In genomic region chr3:143123353-143123974, GRCh38 we compare ENCODE assay signal across 1 cellular context.
TF ChIP-seq lines count a peak whose summit lies in the region.

No MANE protein-coding gene starts in this region.

TF ChIP-seq in GM12878, 131 proteins besides CTCF, POLR2A, EP300 and RAD21 (continued from another document and continues in another):
- TF ChIP-seq ZBTB4 (CRISPR knock-in tag; IDR thresholded peaks at IDR 0.05) (no peak), TAF1 (IDR thresholded peaks at IDR 0.05; ENCODE audit: borderline replicate concordance, low read depth, low read length) (no peak), BMI1 (IDR thresholded peaks at IDR 0.05; ENCODE audit: borderline replicate concordance) (no peak), LARP7 (IDR thresholded peaks at IDR 0.05) (no peak), CBX3 (IDR thresholded peaks at IDR 0.05; ENCODE audit: borderline replicate concordance, low read depth) (no peak), NR2F1 (conservative IDR thresholded peaks at IDR 0.05) (peak; percentile 18; the same call in 1 of the 2 replicates), ZBED1 (IDR thresholded peaks at IDR 0.05; ENCODE audit: borderline replicate concordance) (peak; percentile 63), BCL3 (IDR thresholded peaks at IDR 0.05; ENCODE audit: borderline replicate concordance, insufficient read depth, low read depth, low read length, poor library complexity, severe bottlenecking) (no peak), RBBP5 (conservative IDR thresholded peaks at IDR 0.05) (no peak), ATF3 (IDR thresholded peaks at IDR 0.05; ENCODE audit: borderline replicate concordance, extremely low read depth, low read depth, low read length) (no peak), ZNF274 (IDR thresholded peaks at IDR 0.05; ENCODE audit: insufficient read depth, insufficient read length) (no peak), TBL1XR1 (IDR thresholded peaks at IDR 0.05; ENCODE audit: low read depth, low read length) (no peak; the same call in 1 of the 2 replicates), SUPT20H (IDR thresholded peaks at IDR 0.05; ENCODE audit: borderline replicate concordance, control insufficient read depth, low read depth, low read length) (no peak), MEF2B (IDR thresholded peaks at IDR 0.05; ENCODE audit: partially characterized antibody, poor library complexity, severe bottlenecking) (peak; percentile 55), ASH2L (IDR thresholded peaks at IDR 0.05; ENCODE audit: borderline replicate concordance, low read depth) (no peak), TCF7 (IDR thresholded peaks at IDR 0.05; ENCODE audit: borderline replicate concordance) (peak; percentile 52; the same call in 1 of the 2 replicates), ZZZ3 (IDR thresholded peaks at IDR 0.05; ENCODE audit: control insufficient read depth, insufficient read length, low read depth) (no peak), HDAC6 (IDR thresholded peaks at IDR 0.05; ENCODE audit: unreplicated experiment) (no peak), IKZF1 (conservative IDR thresholded peaks at IDR 0.05) (peak; percentile 80), CHD4 (IDR thresholded peaks at IDR 0.05) (no peak), ATF7 (IDR thresholded peaks at IDR 0.05; ENCODE audit: low read depth) (no peak), CREB1 (IDR thresholded peaks at IDR 0.05; ENCODE audit: low read depth) (no peak), EED (IDR thresholded peaks at IDR 0.05; ENCODE audit: low read depth) (no peak), SP1 (IDR thresholded peaks at IDR 0.05; ENCODE audit: low read depth, low read length) (no peak), POU2F2 (IDR thresholded peaks at IDR 0.05; ENCODE audit: borderline replicate concordance, low read depth, low read length) (no peak), SPI1 (IDR thresholded peaks at IDR 0.05; ENCODE audit: borderline replicate concordance, insufficient read depth, low read depth, low read length) (peak; percentile 71), BCL11A (IDR thresholded peaks at IDR 0.05; ENCODE audit: low read depth, low read length) (peak; percentile 61; the same call in 1 of the 2 replicates), PML (IDR thresholded peaks at IDR 0.05; ENCODE audit: low read length) (peak; percentile 25; the same call in 1 of the 2 replicates), ZBTB11 (CRISPR knock-in tag; IDR thresholded peaks at IDR 0.05) (no peak), SUZ12 (IDR thresholded peaks at IDR 0.05; ENCODE audit: unreplicated experiment) (no peak), HCFC1 (IDR thresholded peaks at IDR 0.05; ENCODE audit: low read length) (no peak), KDM1A (IDR thresholded peaks at IDR 0.05; ENCODE audit: borderline replicate concordance) (no peak), BRCA1 (IDR thresholded peaks at IDR 0.05; ENCODE audit: low read depth, low read length) (no peak), PAX8 (IDR thresholded peaks at IDR 0.05) (no peak), HDGF (IDR thresholded peaks at IDR 0.05) (no peak), GATAD2B (conservative IDR thresholded peaks at IDR 0.05; ENCODE audit: low read depth) (0 out of 2 replicates have a peak, but pooled peaks have one; percentile 24), MTA3 (IDR thresholded peaks at IDR 0.05; ENCODE audit: borderline replicate concordance, low read length) (peak; percentile 78; the same call in 1 of the 2 replicates), POLR2AphosphoS5 (IDR thresholded peaks at IDR 0.05; ENCODE audit: low read length) (peak; percentile 70), RB1 (IDR thresholded peaks at IDR 0.05; ENCODE audit: borderline replicate concordance) (no peak), CEBPB (IDR thresholded peaks at IDR 0.05; ENCODE audit: borderline replicate concordance in 1 of 2, low read depth in 2 of 2, low read length in 2 of 2) (no peak; a peak in 1 of 4 replicates), ESRRA (IDR thresholded peaks at IDR 0.05; ENCODE audit: low read length) (no peak), ZSCAN29 (IDR thresholded peaks at IDR 0.05) (no peak), RCOR1 (conservative IDR thresholded peaks at IDR 0.05; ENCODE audit: low read depth, low read length) (no peak), SREBF2 (IDR thresholded peaks at IDR 0.05; ENCODE audit: low read length) (no peak), E2F4 (IDR thresholded peaks at IDR 0.05; ENCODE audit: low read depth, low read length) (no peak), ELK1 (IDR thresholded peaks at IDR 0.05; ENCODE audit: low read depth, low read length) (no peak), ZNF207 (IDR thresholded peaks at IDR 0.05; ENCODE audit: borderline replicate concordance) (no peak), RUNX3 (IDR thresholded peaks at IDR 0.05; ENCODE audit: low read length) (peak; percentile 68), SIX5 (IDR thresholded peaks at IDR 0.05; ENCODE audit: low read depth, low read length, severe bottlenecking) (no peak), NR2C2 (IDR thresholded peaks at IDR 0.05; ENCODE audit: borderline replicate concordance, control insufficient read depth, insufficient read length, low read depth) (no peak), FOXM1 (IDR thresholded peaks at IDR 0.05; ENCODE audit: low read depth, low read length) (peak; percentile 83), SREBF1 (IDR thresholded peaks at IDR 0.05; ENCODE audit: low read length) (no peak), CBX5 (IDR thresholded peaks at IDR 0.05; ENCODE audit: low read depth) (no peak)
- TF ChIP-seq, protein P1, sequence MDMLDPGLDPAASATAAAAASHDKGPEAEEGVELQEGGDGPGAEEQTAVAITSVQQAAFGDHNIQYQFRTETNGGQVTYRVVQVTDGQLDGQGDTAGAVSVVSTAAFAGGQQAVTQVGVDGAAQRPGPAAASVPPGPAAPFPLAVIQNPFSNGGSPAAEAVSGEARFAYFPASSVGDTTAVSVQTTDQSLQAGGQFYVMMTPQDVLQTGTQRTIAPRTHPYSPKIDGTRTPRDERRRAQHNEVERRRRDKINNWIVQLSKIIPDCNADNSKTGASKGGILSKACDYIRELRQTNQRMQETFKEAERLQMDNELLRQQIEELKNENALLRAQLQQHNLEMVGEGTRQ (IDR thresholded peaks at IDR 0.05; ENCODE audit: borderline replicate concordance, low read depth, low read length) = no peak
- TF ChIP-seq, protein P2, sequence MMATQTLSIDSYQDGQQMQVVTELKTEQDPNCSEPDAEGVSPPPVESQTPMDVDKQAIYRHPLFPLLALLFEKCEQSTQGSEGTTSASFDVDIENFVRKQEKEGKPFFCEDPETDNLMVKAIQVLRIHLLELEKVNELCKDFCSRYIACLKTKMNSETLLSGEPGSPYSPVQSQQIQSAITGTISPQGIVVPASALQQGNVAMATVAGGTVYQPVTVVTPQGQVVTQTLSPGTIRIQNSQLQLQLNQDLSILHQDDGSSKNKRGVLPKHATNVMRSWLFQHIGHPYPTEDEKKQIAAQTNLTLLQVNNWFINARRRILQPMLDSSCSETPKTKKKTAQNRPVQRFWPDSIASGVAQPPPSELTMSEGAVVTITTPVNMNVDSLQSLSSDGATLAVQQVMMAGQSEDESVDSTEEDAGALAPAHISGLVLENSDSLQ (IDR thresholded peaks at IDR 0.05) = no peak
- TF ChIP-seq, protein P3, sequence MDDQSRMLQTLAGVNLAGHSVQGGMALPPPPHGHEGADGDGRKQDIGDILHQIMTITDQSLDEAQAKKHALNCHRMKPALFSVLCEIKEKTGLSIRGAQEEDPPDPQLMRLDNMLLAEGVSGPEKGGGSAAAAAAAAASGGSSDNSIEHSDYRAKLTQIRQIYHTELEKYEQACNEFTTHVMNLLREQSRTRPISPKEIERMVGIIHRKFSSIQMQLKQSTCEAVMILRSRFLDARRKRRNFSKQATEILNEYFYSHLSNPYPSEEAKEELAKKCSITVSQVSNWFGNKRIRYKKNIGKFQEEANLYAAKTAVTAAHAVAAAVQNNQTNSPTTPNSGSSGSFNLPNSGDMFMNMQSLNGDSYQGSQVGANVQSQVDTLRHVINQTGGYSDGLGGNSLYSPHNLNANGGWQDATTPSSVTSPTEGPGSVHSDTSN (IDR thresholded peaks at IDR 0.05; ENCODE audit: insufficient replicate concordance, low read depth, low read length) = no peak
- TF ChIP-seq, protein P4, sequence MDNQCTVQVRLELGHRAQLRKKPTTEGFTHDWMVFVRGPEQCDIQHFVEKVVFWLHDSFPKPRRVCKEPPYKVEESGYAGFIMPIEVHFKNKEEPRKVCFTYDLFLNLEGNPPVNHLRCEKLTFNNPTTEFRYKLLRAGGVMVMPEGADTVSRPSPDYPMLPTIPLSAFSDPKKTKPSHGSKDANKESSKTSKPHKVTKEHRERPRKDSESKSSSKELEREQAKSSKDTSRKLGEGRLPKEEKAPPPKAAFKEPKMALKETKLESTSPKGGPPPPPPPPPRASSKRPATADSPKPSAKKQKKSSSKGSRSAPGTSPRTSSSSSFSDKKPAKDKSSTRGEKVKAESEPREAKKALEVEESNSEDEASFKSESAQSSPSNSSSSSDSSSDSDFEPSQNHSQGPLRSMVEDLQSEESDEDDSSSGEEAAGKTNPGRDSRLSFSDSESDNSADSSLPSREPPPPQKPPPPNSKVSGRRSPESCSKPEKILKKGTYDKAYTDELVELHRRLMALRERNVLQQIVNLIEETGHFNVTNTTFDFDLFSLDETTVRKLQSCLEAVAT (IDR thresholded peaks at IDR 0.05) = no peak
